ENCODE assay signal across 15 cellular contexts in genomic region chr4:83993774-83994173, GRCh38.
A peak's percentile ranks its signal among the peaks of the same experiment; 100 is the strongest.
DNase-seq lines count a peak whose midpoint lies in the region; ATAC-seq and TF ChIP-seq lines count a peak whose summit lies in the region.
"Had no signal": no experiment of that assay in that cellular context is flagged by ENCODE, and none has a peak within 500 bp of the region (broad histone marks: within the 10 kb centered on the region; RNA-seq: fewer than 3 reads in every experiment).

No MANE protein-coding gene starts in this region.

- TF ChIP-seq EP300 in suprapubic skin (IDR thresholded peaks at IDR 0.05) = no peak

- H3K9me3 Mint-ChIP-seq in glutamatergic neuron (ENCODE audit: unreplicated experiment) = peaks cover 3% of the 10 kb centered on the region

- DNase-seq in DND-41 (peak; percentile 8), H7 (peak; percentile 33), RWPE2 (ENCODE audit: low spot score) (no peak), glutamatergic neuron (peak; percentile 23), uterus (no peak), suprapubic skin (ENCODE audit: low spot score in 2 of 2) (no peak), NCI-H2107 (lab: John Stamatoyannopoulos, UW) (no peak)
- no peak for DNase-seq in stimulated activated CD8-positive, alpha-beta memory T cell treated with anti-CD3 and anti-CD28 coated beads, Interleukin-4, amount 100 ng/mL, for 48 hours
- DNase-seq: activated CD4-positive, alpha-beta T cell treated with anti-CD3 and anti-CD28 coated beads, Interleukin-2, amount 50 U/mL, for 1 hour; activated effector memory CD4-positive, alpha-beta T cell treated with Interleukin-2 at 50 U/mL for 16 hours; effector memory CD8-positive, alpha-beta T cell; NCI-H1930; pancreas had no signal

- intact Hi-C loops in uterus (cut with DNase I; ENCODE audit: low total_unique reads) = no loop called here

- no peaks in the 10 kb centered on the region for H3K36me3 Mint-ChIP-seq in glutamatergic neuron (ENCODE audit: unreplicated experiment)
- H3K36me3 Mint-ChIP-seq: brain had no signal

- H3K36me3 ChIP-seq in DND-41 (ENCODE audit: insufficient read depth, low read length) (no peaks in the 10 kb centered on the region), H7 (replicated peaks; ENCODE audit: control insufficient read depth, insufficient read depth, low read length) (no peaks in the 10 kb centered on the region), RWPE2 (ENCODE audit: low read depth) (no peaks in the 10 kb centered on the region), uterus (no peaks in the 10 kb centered on the region), suprapubic skin (no peaks in the 10 kb centered on the region)
- H3K36me3 ChIP-seq: BLaER1 treated with 17β-estradiol and CSF1 and Interleukin-3, amounts not matched to agents 10 nM and 100 nM; pancreas had no signal

- H3K4me1 ChIP-seq in DND-41 (ENCODE audit: insufficient read depth, low read length) (no peaks in the 10 kb centered on the region), RWPE2 (ENCODE audit: insufficient read depth, poor library complexity, severe bottlenecking) (no peaks in the 10 kb centered on the region), uterus (no peaks in the 10 kb centered on the region), suprapubic skin (no peaks in the 10 kb centered on the region)
- H3K4me1 ChIP-seq: BLaER1 treated with 17β-estradiol and CSF1 and Interleukin-3, amounts not matched to agents 10 nM and 100 nM; pancreas had no signal

- no peak overlapping the region for H3K9ac ChIP-seq in DND-41 (ENCODE audit: low read depth, low read length)
- H3K9ac ChIP-seq: BLaER1 treated with 17β-estradiol and CSF1 and Interleukin-3, amounts not matched to agents 10 nM and 100 nM had no signal

- TF ChIP-seq CTCF in DND-41 (IDR thresholded peaks at IDR 0.05; ENCODE audit: borderline replicate concordance, extremely low read depth, low read length, poor library complexity, severe bottlenecking) (peak; percentile 46), RWPE2 (IDR thresholded peaks at IDR 0.05; ENCODE audit: poor library complexity, severe bottlenecking) (peak; percentile 11), glutamatergic neuron (IDR thresholded peaks at IDR 0.05; ENCODE audit: partially characterized antibody, unreplicated experiment) (no peak), uterus (IDR thresholded peaks at IDR 0.05) (no peak), suprapubic skin (IDR thresholded peaks at IDR 0.05) (no peak)

- H3K9me3 ChIP-seq in DND-41 (ENCODE audit: insufficient read depth, low read length, severe bottlenecking) = no peaks in the 10 kb centered on the region
- no peaks in the 10 kb centered on the region for H3K9me3 ChIP-seq in RWPE2 (ENCODE audit: severe bottlenecking)
- H3K9me3 ChIP-seq in uterus = no peaks in the 10 kb centered on the region
- H3K9me3 ChIP-seq in suprapubic skin = no peaks in the 10 kb centered on the region
- H3K9me3 ChIP-seq: pancreas had no signal

- H3K4me3 Mint-ChIP-seq in glutamatergic neuron (ENCODE audit: unreplicated experiment) = no peak overlapping the region
- H3K4me3 Mint-ChIP-seq: brain; effector memory CD8-positive, alpha-beta T cell had no signal

- H3K27ac Mint-ChIP-seq in glutamatergic neuron (ENCODE audit: unreplicated experiment) = no peak overlapping the region
- H3K27ac Mint-ChIP-seq: brain; effector memory CD8-positive, alpha-beta T cell had no signal

- 76% methylated on average over 7 of the region's 7 CpGs for WGBS in suprapubic skin

- H3K27ac ChIP-seq in DND-41 (ENCODE audit: low read length) (no peak overlapping the region), RWPE2 (ENCODE audit: poor library complexity, severe bottlenecking) (no peak overlapping the region), uterus (no peak overlapping the region), suprapubic skin (no peak overlapping the region)
- H3K27ac ChIP-seq: BLaER1 treated with 17β-estradiol and CSF1 and Interleukin-3, amounts not matched to agents 10 nM and 100 nM; pancreas had no signal

- H4K20me1 ChIP-seq in DND-41 (ENCODE audit: insufficient read depth, low read length) = no peaks in the 10 kb centered on the region
- H4K20me1 ChIP-seq: BLaER1 treated with 17β-estradiol and CSF1 and Interleukin-3, amounts not matched to agents 10 nM and 100 nM had no signal

- no peaks in the 10 kb centered on the region for H3K27me3 ChIP-seq in DND-41 (ENCODE audit: insufficient read depth, low read length, poor library complexity)
- no peaks in the 10 kb centered on the region for H3K27me3 ChIP-seq in H7 (ENCODE audit: control insufficient read depth, insufficient read depth, low read length)
- H3K27me3 ChIP-seq in RWPE2 (ENCODE audit: insufficient read depth, poor library complexity, severe bottlenecking) = no peaks in the 10 kb centered on the region
- H3K27me3 ChIP-seq in uterus = no peaks in the 10 kb centered on the region
- H3K27me3 ChIP-seq in suprapubic skin = no peaks in the 10 kb centered on the region
- H3K27me3 ChIP-seq: BLaER1 treated with 17β-estradiol and CSF1 and Interleukin-3, amounts not matched to agents 10 nM and 100 nM; pancreas had no signal

- no peak for ATAC-seq in DND-41 (ENCODE audit: insufficient read depth, low read depth)
- ATAC-seq in RWPE2 (ENCODE audit: low read depth) = no peak
- ATAC-seq: effector memory CD8-positive, alpha-beta T cell; pancreas had no signal

- no peaks in the 10 kb centered on the region for H3K27me3 Mint-ChIP-seq in glutamatergic neuron (ENCODE audit: unreplicated experiment)
- H3K27me3 Mint-ChIP-seq: brain; effector memory CD8-positive, alpha-beta T cell had no signal

- no peak overlapping the region for H2AFZ ChIP-seq in DND-41 (ENCODE audit: low read depth, low read length)

- no peaks in the 10 kb centered on the region for H3K4me1 Mint-ChIP-seq in glutamatergic neuron (ENCODE audit: low read depth, unreplicated experiment)

- H3K4me3 ChIP-seq in DND-41 (ENCODE audit: low read depth in 1 of 2, low read length in 2 of 2) (no peak overlapping the region), H7 (ENCODE audit: insufficient read depth, low read depth, low read length) (no peak overlapping the region), RWPE2 (ENCODE audit: severe bottlenecking) (no peak overlapping the region), uterus (no peak overlapping the region), suprapubic skin (no peak overlapping the region)
- H3K4me3 ChIP-seq: BLaER1 treated with 17β-estradiol and CSF1 and Interleukin-3, amounts not matched to agents 10 nM and 100 nM; pancreas had no signal

- TF ChIP-seq POLR2A in uterus (IDR thresholded peaks at IDR 0.05) (no peak), suprapubic skin (IDR thresholded peaks at IDR 0.05) (no peak)

- no peaks in the 10 kb centered on the region for H3K79me2 ChIP-seq in DND-41 (ENCODE audit: insufficient read depth, low read length)

- H3K4me2 ChIP-seq in DND-41 (ENCODE audit: insufficient read depth, low read length) = no peak overlapping the region
- H3K4me2 ChIP-seq: BLaER1 treated with 17β-estradiol and CSF1 and Interleukin-3, amounts not matched to agents 10 nM and 100 nM had no signal

Comparison
In these comparisons a context has a peak if more than half of its experiments do, and no peak if none do; other contexts are left out.
1. DNase-seq: peak in DND-41 (single experiment), H7 (single experiment) and glutamatergic neuron (single experiment); none in RWPE2 (single experiment), uterus (0 of 2), stimulated activated CD8-positive, alpha-beta memory T cell treated with anti-CD3 and anti-CD28 coated beads, Interleukin-4, amount 100 ng/mL, for 48 hours (single experiment), suprapubic skin (0 of 2) and NCI-H2107 (single experiment).
2. CTCF ChIP-seq: peak in DND-41 (single experiment) and RWPE2 (single experiment); none in glutamatergic neuron (single experiment), uterus (0 of 4) and suprapubic skin (0 of 2).